ENCODE assay signal across 10 cellular contexts in the genomic region with DNA sequence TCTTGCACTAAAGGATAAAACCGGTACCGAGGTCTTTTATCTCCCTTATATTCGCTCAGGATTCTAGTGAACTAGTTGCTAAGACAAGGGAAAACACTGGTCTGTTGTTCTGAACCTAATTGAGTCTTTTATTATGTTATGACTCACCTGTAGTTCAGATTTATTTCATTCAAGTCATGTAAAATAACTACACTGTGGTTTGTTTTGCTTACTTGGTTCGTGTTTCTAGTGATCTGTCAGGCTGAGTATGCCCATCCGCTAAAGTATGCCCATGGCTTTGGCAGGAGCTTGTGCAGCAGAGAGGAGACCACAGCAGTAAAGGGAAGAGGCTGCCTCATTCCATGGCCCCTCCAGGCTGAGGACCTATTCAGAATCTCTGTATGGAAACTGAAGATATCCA.
A peak's percentile ranks its signal among the peaks of the same experiment; 100 is the strongest.
DNase-seq lines count a peak whose midpoint lies in the region; ATAC-seq, FAIRE-seq and TF ChIP-seq lines count a peak whose summit lies in the region.
"Had no signal": no experiment of that assay in that cellular context is flagged by ENCODE, and none has a peak within 500 bp of the region (broad histone marks: within the 10 kb centered on the region; RNA-seq: fewer than 3 reads in every experiment).

No MANE protein-coding gene starts in this region.

- H3K9me1 ChIP-seq in keratinocyte (ENCODE audit: control insufficient read depth, extremely low read depth, insufficient read depth, low read length), result no peaks in the 10 kb centered on the region

- peak overlapping the region; percentile 33 for H3K27ac Mint-ChIP-seq in activated CD4-positive, alpha-beta memory T cell treated with anti-CD3 and anti-CD28 coated beads, Interleukin-2, amount 10 ng/mL, durations not matched to agents 7 days and 5 days

- peaks cover 10% of the 10 kb centered on the region for H3F3A ChIP-seq in GM23248 (ENCODE audit: insufficient read depth)

- CTCF ChIA-PET in AG04450 (lab: Charles Lee), result no interaction called here
- CTCF ChIA-PET in activated CD4-positive, alpha-beta memory T cell treated with anti-CD3 and anti-CD28 coated beads, Interleukin-2, amount 10 ng/mL, durations not matched to agents 7 days and 5 days (lab: Charles Lee), result no interaction called here

- FAIRE-seq in keratinocyte (lab: Jason Lieb, UNC), result peak; percentile 94

- H3K9me3 Mint-ChIP-seq in activated CD4-positive, alpha-beta memory T cell treated with anti-CD3 and anti-CD28 coated beads, Interleukin-2, amount 10 ng/mL, durations not matched to agents 7 days and 5 days, result no peaks in the 10 kb centered on the region

- H3K27ac ChIP-seq in AG04450 (ENCODE audit: low read depth, low read length), result no peak overlapping the region
- no peak overlapping the region for H3K27ac ChIP-seq in GM23248
- H3K27ac ChIP-seq in keratinocyte (ENCODE audit: control insufficient read depth, insufficient read depth, low read length), result peak overlapping the region; percentile 85

- H3K79me2 ChIP-seq in GM23248 (ENCODE audit: insufficient read depth), result peaks cover 45% of the 10 kb centered on the region
- peaks cover 8% of the 10 kb centered on the region for H3K79me2 ChIP-seq in keratinocyte (ENCODE audit: control insufficient read depth, insufficient read depth, low read length)

- TF ChIP-seq CTCF in AG04450 (IDR thresholded peaks at IDR 0.05; ENCODE audit: low read depth, low read length) (no peak), keratinocyte (optimal IDR thresholded peaks at IDR 0.05 in 1 of 3, IDR thresholded peaks at IDR 0.05 in 1 of 3, conservative IDR thresholded peaks at IDR 0.05 in 1 of 3; ENCODE audit: extremely low read depth in 1 of 3, insufficient read depth in 2 of 3, low read length in 3 of 3) (no peak)

- H3K9ac ChIP-seq in GM23248 (no peak overlapping the region), keratinocyte (ENCODE audit: control insufficient read depth, extremely low read depth, insufficient read depth, low read length) (peak overlapping the region; percentile 59)

- 79% methylated on average over 5 of the region's 5 CpGs for whole genome bisulfite sequencing in GM23248 (ENCODE audit: low coverage in 1 of 2, low lambda C conversion rate in 2 of 2, missing lambda C conversion rate in 2 of 2), 2 experiments

- peaks cover 19% of the 10 kb centered on the region for H3K4me1 ChIP-seq in GM23248 (ENCODE audit: insufficient read depth)
- H3K4me1 ChIP-seq in keratinocyte (ENCODE audit: control insufficient read depth, extremely low read depth, insufficient read depth, low read length), result peaks cover 29% of the 10 kb centered on the region

- peaks cover 32% of the 10 kb centered on the region for H3K36me3 Mint-ChIP-seq in activated CD4-positive, alpha-beta memory T cell treated with anti-CD3 and anti-CD28 coated beads, Interleukin-2, amount 10 ng/mL, durations not matched to agents 7 days and 5 days (ENCODE audit: low read depth)

- peaks cover 47% of the 10 kb centered on the region for H3K4me1 Mint-ChIP-seq in activated CD4-positive, alpha-beta memory T cell treated with anti-CD3 and anti-CD28 coated beads, Interleukin-2, amount 10 ng/mL, durations not matched to agents 7 days and 5 days

- in situ Hi-C loops in GM23248 (cut with MboI), result no loop called here

- no peaks in the 10 kb centered on the region for H3K9me3 ChIP-seq in AG04450 (ENCODE audit: control insufficient read depth, insufficient read depth, low read length)
- H3K9me3 ChIP-seq in GM23248 (ENCODE audit: low read depth), result no peaks in the 10 kb centered on the region
- H3K9me3 ChIP-seq in keratinocyte (ENCODE audit: control insufficient read depth, low read depth, low read length), result no peaks in the 10 kb centered on the region

- POLR2A ChIA-PET in AG04450 (lab: Yijun Ruan, JAX), result interaction anchor here (0.5 to 0.6 kb wide), 2 partner anchors 103 to 133 kb away, joined by 3 to 4 read pairs; no protein-coding TSS in a partner anchor
- POLR2A ChIA-PET in activated CD4-positive, alpha-beta memory T cell treated with anti-CD3 and anti-CD28 coated beads, Interleukin-2, amount 10 ng/mL, durations not matched to agents 7 days and 5 days (lab: Charles Lee), result no interaction called here

- H3K27me3 ChIP-seq in AG04450 (ENCODE audit: control insufficient read depth, insufficient read depth, low read length) (no peaks in the 10 kb centered on the region), GM23248 (replicated peaks; ENCODE audit: insufficient read depth) (no peaks in the 10 kb centered on the region), keratinocyte (ENCODE audit: control insufficient read depth, extremely low read depth, insufficient read depth, low read length) (no peaks in the 10 kb centered on the region)

- dilution Hi-C loops in keratinocyte (cut with MboI; ENCODE audit: extremely low pct_ligation_motif_present, low sequenced_read_pairs), result no loop called here

- H4K20me1 ChIP-seq in GM23248 (ENCODE audit: insufficient read depth) (peaks cover 6% of the 10 kb centered on the region; the same call in 1 of the 2 replicates), keratinocyte (ENCODE audit: control insufficient read depth, extremely low read depth, insufficient read depth, low read length) (peaks cover 7% of the 10 kb centered on the region)

- no peak overlapping the region for H3K4me3 Mint-ChIP-seq in activated CD4-positive, alpha-beta memory T cell treated with anti-CD3 and anti-CD28 coated beads, Interleukin-2, amount 10 ng/mL, durations not matched to agents 7 days and 5 days

- ATAC-seq in HG02840 (IDR thresholded peaks at IDR 0.05; ENCODE audit: low FRiP score, unreplicated experiment) (no peak), HG03378 (IDR thresholded peaks at IDR 0.05; ENCODE audit: unreplicated experiment) (no peak)

- H3K9me2 ChIP-seq in GM23248 (ENCODE audit: insufficient read depth), result no peaks in the 10 kb centered on the region

- no peak overlapping the region for H3K4me2 ChIP-seq in GM23248 (ENCODE audit: unreplicated experiment)
- peak overlapping the region; percentile 70 for H3K4me2 ChIP-seq in keratinocyte (ENCODE audit: control insufficient read depth, extremely low read depth, insufficient read depth, low read depth, low read length)

- H3K27me3 Mint-ChIP-seq in activated CD4-positive, alpha-beta memory T cell treated with anti-CD3 and anti-CD28 coated beads, Interleukin-2, amount 10 ng/mL, durations not matched to agents 7 days and 5 days, result no peaks in the 10 kb centered on the region

- H3K4me3 ChIP-seq in AG04450 (ENCODE audit: low read depth, low read length), result no peak overlapping the region
- no peak overlapping the region for H3K4me3 ChIP-seq in GM23248
- peak overlapping the region in 1 of 3 experiments; percentile 15 for H3K4me3 ChIP-seq in keratinocyte (ENCODE audit: control insufficient read depth in 2 of 3, extremely low read depth in 1 of 3, insufficient read depth in 2 of 3, low read depth in 1 of 3, low read length in 3 of 3)

- H3K36me3 ChIP-seq in GM23248 (ENCODE audit: low read depth), result peaks cover 3% of the 10 kb centered on the region; the same call in 1 of the 2 replicates
- H3K36me3 ChIP-seq in keratinocyte (ENCODE audit: control insufficient read depth in 2 of 2, extremely low read depth in 1 of 2, insufficient read depth in 2 of 2, low read length in 2 of 2), result peaks cover 0 to 2% of the 10 kb centered on the region in 2 experiments

- DNase-seq in AG04450 (ENCODE audit: low read depth, low spot score), result peak; percentile 44
- peak; percentile 74 for DNase-seq in GM23248
- DNase-seq in activated CD4-positive, alpha-beta memory T cell treated with anti-CD3 and anti-CD28 coated beads, Interleukin-2, amount 10 ng/mL, durations not matched to agents 7 days and 5 days, result no peak
- DNase-seq in keratinocyte (ENCODE audit: low read depth, low spot score), result peak; percentile 62
- DNase-seq in effector CD4-positive, alpha-beta T cell, result no peak
- no peak for DNase-seq in GOT3 (lab: John Stamatoyannopoulos, UW)
- DNase-seq: activated CD4-positive, alpha-beta T cell treated with anti-CD3 and anti-CD28 coated beads, Interleukin-2, amount 50 U/mL, for 1 hour; NCI-H774 had no signal

- H2AFZ ChIP-seq in GM23248 (no peak overlapping the region), keratinocyte (ENCODE audit: control insufficient read depth, low read length) (no peak overlapping the region)

Comparison
In these comparisons a context has a peak if more than half of its experiments do, and no peak if none do; other contexts are left out.
1. DNase-seq: peak in AG04450 (single experiment), GM23248 (single experiment) and keratinocyte (single experiment); none in activated CD4-positive, alpha-beta memory T cell treated with anti-CD3 and anti-CD28 coated beads, Interleukin-2, amount 10 ng/mL, durations not matched to agents 7 days and 5 days (single experiment), effector CD4-positive, alpha-beta T cell (single experiment) and GOT3 (single experiment).